Comparison of ENCODE assay signal across 1 cellular context in the genomic region with DNA sequence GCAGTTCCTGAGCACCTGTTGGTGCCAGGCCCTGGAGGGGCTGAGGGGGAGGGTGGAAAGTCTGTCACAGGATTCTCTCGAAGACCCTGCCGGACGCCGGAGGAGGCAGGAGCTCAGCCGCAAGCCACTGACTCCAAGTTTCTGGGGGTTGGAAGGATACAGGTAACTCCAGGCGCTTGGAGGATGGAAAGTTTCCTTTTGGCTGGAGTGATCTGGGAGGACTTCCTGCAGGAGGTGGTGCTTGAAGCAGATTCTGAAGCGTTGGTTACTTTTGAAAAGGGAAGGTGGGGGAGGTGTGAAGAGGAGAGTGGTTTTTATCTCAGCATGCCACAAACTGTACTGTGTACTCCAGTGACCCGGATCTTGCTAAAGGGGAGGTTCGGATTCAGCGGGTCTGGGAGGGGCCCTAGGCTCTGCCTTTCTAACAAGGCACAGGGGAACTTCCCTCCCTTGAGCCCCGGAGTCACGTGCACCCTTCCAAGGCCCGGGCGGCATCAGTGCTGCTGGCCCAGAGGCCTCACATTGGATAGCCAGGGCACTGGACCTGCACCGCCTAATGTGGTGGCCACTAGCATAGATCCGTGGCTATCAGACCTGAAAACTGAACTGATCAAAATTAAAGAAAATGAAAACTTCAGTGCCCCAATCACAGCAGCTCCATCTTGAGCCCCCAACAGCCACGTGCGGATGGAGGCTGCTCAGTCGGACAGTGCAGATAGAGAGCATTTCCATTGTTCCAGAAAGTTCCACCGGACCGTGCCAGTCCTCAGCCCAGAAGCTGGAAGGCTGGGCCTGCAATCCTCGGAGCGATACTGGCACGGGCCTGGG.
TF ChIP-seq lines count a peak whose summit lies in the region.

No MANE protein-coding gene starts in this region.

TF ChIP-seq in K562, 482 proteins besides CTCF, POLR2A, EP300 and RAD21 (continued from another document and continues in another):
- TF ChIP-seq, protein P1, sequence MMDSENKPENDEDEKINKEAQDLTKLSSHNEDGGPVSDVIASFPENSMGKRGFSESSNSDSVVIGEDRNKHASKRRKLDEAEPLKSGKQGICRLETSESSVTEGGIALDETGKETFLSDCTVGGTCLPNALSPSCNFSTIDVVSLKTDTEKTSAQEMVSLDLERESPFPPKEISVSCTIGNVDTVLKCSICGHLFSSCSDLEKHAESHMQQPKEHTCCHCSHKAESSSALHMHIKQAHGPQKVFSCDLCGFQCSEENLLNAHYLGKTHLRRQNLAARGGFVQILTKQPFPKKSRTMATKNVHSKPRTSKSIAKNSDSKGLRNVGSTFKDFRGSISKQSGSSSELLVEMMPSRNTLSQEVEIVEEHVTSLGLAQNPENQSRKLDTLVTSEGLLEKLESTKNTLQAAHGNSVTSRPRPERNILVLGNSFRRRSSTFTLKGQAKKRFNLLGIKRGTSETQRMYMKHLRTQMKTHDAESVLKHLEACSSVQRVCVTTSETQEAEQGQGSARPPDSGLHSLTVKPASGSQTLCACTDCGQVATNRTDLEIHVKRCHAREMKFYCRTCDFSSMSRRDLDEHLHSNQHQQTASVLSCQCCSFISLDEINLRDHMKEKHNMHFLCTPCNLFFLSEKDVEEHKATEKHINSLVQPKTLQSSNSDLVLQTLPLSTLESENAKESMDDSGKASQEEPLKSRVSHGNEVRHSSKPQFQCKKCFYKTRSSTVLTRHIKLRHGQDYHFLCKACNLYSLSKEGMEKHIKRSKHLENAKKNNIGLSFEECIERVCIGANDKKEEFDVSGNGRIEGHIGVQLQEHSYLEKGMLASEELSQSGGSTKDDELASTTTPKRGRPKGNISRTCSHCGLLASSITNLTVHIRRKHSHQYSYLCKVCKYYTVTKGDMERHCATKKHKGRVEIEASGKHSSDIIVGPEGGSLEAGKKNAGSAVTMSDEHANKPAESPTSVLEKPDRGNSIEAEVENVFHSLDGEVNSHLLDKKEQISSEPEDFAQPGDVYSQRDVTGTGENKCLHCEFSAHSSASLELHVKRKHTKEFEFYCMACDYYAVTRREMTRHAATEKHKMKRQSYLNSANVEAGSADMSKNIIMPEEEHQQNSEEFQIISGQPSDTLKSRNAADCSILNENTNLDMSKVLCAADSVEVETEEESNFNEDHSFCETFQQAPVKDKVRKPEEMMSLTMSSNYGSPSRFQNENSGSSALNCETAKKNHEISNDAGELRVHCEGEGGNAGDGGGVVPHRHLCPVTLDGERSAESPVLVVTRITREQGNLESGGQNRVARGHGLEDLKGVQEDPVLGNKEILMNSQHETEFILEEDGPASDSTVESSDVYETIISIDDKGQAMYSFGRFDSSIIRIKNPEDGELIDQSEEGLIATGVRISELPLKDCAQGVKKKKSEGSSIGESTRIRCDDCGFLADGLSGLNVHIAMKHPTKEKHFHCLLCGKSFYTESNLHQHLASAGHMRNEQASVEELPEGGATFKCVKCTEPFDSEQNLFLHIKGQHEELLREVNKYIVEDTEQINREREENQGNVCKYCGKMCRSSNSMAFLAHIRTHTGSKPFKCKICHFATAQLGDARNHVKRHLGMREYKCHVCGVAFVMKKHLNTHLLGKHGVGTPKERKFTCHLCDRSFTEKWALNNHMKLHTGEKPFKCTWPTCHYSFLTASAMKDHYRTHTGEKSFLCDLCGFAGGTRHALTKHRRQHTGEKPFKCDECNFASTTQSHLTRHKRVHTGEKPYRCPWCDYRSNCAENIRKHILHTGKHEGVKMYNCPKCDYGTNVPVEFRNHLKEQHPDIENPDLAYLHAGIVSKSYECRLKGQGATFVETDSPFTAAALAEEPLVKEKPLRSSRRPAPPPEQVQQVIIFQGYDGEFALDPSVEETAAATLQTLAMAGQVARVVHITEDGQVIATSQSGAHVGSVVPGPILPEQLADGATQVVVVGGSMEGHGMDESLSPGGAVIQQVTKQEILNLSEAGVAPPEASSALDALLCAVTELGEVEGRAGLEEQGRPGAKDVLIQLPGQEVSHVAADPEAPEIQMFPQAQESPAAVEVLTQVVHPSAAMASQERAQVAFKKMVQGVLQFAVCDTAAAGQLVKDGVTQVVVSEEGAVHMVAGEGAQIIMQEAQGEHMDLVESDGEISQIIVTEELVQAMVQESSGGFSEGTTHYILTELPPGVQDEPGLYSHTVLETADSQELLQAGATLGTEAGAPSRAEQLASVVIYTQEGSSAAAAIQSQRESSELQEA (IDR thresholded peaks at IDR 0.05; ENCODE audit: low read depth) = no peak
- no peak for TF ChIP-seq SIRT6 (IDR thresholded peaks at IDR 0.05; ENCODE audit: low read depth, low read length)
- TF ChIP-seq, protein P2, sequence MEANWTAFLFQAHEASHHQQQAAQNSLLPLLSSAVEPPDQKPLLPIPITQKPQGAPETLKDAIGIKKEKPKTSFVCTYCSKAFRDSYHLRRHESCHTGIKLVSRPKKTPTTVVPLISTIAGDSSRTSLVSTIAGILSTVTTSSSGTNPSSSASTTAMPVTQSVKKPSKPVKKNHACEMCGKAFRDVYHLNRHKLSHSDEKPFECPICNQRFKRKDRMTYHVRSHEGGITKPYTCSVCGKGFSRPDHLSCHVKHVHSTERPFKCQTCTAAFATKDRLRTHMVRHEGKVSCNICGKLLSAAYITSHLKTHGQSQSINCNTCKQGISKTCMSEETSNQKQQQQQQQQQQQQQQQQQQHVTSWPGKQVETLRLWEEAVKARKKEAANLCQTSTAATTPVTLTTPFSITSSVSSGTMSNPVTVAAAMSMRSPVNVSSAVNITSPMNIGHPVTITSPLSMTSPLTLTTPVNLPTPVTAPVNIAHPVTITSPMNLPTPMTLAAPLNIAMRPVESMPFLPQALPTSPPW (CRISPR knock-in tag; IDR thresholded peaks at IDR 0.05) = peak; percentile 84
- no peak for TF ChIP-seq TEAD2 (tag; IDR thresholded peaks at IDR 0.05)
- no peak for TF ChIP-seq SIX5 (IDR thresholded peaks at IDR 0.05; ENCODE audit: borderline replicate concordance in 1 of 2, insufficient read depth in 1 of 2, low read depth in 1 of 2, low read length in 2 of 2)
- no peak for TF ChIP-seq ZNF3 (CRISPR knock-in tag; IDR thresholded peaks at IDR 0.05)
- TF ChIP-seq, protein P3, sequence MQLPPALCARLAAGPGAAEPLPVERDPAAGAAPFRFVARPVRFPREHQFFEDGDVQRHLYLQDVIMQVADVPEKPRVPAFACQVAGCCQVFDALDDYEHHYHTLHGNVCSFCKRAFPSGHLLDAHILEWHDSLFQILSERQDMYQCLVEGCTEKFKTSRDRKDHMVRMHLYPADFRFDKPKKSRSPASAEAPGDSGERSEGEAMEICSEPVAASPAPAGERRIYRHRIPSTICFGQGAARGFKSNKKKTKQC (CRISPR knock-in tag; IDR thresholded peaks at IDR 0.05) = no peak
- no peak for TF ChIP-seq NCOA6 (IDR thresholded peaks at IDR 0.05)
- peak; percentile 17; the same call in 1 of the 2 replicates for TF ChIP-seq ZNF311 (CRISPR knock-in tag; IDR thresholded peaks at IDR 0.05)
- peak; percentile 50 for TF ChIP-seq HMGN3 (IDR thresholded peaks at IDR 0.05; ENCODE audit: borderline replicate concordance, extremely low read depth, insufficient read length, low read depth, low read length)
- TF ChIP-seq HDAC2 (IDR thresholded peaks at IDR 0.05) = peak; percentile 95
- TF ChIP-seq, protein P4, sequence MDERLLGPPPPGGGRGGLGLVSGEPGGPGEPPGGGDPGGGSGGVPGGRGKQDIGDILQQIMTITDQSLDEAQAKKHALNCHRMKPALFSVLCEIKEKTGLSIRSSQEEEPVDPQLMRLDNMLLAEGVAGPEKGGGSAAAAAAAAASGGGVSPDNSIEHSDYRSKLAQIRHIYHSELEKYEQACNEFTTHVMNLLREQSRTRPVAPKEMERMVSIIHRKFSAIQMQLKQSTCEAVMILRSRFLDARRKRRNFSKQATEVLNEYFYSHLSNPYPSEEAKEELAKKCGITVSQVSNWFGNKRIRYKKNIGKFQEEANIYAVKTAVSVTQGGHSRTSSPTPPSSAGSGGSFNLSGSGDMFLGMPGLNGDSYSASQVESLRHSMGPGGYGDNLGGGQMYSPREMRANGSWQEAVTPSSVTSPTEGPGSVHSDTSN (CRISPR knock-in tag; IDR thresholded peaks at IDR 0.05; ENCODE audit: low read depth) = no peak
- TF ChIP-seq, protein P4 (tag; conservative IDR thresholded peaks at IDR 0.05; ENCODE audit: low read depth) = peak; percentile 7; the same call in 1 of the 2 replicates
- no peak for TF ChIP-seq ZNF830 (CRISPR knock-in tag; IDR thresholded peaks at IDR 0.05)
- no peak for TF ChIP-seq SETDB1 (IDR thresholded peaks at IDR 0.05; ENCODE audit: low read length)
- no peak for TF ChIP-seq NR2F6 (CRISPR knock-in tag; IDR thresholded peaks at IDR 0.05)
- no peak for TF ChIP-seq ZNF561 (CRISPR knock-in tag; conservative IDR thresholded peaks at IDR 0.05)
- TF ChIP-seq CCAR2 (IDR thresholded peaks at IDR 0.05; ENCODE audit: low read depth, low read length) = 0 out of 2 replicates have a peak, but pooled peaks have one; percentile 74
- no peak for TF ChIP-seq KAT8 (IDR thresholded peaks at IDR 0.05; ENCODE audit: low read depth)
- TF ChIP-seq JUND (IDR thresholded peaks at IDR 0.05; ENCODE audit: borderline replicate concordance, low read depth, low read length) = peak; percentile 64; the same call in 1 of the 2 replicates
- peak; percentile 59; the same call in 1 of the 3 replicates for TF ChIP-seq JUND (tag; IDR thresholded peaks at IDR 0.05; ENCODE audit: borderline replicate concordance, low read depth, low read length)
- TF ChIP-seq, protein P5, sequence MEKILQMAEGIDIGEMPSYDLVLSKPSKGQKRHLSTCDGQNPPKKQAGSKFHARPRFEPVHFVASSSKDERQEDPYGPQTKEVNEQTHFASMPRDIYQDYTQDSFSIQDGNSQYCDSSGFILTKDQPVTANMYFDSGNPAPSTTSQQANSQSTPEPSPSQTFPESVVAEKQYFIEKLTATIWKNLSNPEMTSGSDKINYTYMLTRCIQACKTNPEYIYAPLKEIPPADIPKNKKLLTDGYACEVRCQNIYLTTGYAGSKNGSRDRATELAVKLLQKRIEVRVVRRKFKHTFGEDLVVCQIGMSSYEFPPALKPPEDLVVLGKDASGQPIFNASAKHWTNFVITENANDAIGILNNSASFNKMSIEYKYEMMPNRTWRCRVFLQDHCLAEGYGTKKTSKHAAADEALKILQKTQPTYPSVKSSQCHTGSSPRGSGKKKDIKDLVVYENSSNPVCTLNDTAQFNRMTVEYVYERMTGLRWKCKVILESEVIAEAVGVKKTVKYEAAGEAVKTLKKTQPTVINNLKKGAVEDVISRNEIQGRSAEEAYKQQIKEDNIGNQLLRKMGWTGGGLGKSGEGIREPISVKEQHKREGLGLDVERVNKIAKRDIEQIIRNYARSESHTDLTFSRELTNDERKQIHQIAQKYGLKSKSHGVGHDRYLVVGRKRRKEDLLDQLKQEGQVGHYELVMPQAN (IDR thresholded peaks at IDR 0.05; ENCODE audit: borderline replicate concordance) = 0 out of 2 replicates have a peak, but pooled peaks have one; percentile 27
- TF ChIP-seq, protein P6, sequence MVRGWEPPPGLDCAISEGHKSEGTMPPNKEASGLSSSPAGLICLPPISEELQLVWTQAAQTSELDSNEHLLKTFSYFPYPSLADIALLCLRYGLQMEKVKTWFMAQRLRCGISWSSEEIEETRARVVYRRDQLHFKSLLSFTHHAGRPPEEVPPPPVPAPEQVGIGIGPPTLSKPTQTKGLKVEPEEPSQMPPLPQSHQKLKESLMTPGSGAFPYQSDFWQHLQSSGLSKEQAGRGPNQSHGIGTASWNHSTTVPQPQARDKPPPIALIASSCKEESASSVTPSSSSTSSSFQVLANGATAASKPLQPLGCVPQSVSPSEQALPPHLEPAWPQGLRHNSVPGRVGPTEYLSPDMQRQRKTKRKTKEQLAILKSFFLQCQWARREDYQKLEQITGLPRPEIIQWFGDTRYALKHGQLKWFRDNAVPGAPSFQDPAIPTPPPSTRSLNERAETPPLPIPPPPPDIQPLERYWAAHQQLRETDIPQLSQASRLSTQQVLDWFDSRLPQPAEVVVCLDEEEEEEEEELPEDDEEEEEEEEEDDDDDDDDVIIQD (CRISPR knock-in tag; IDR thresholded peaks at IDR 0.05) = no peak
- no peak for TF ChIP-seq TGIF2 (CRISPR knock-in tag; IDR thresholded peaks at IDR 0.05)
- TF ChIP-seq, protein P7, sequence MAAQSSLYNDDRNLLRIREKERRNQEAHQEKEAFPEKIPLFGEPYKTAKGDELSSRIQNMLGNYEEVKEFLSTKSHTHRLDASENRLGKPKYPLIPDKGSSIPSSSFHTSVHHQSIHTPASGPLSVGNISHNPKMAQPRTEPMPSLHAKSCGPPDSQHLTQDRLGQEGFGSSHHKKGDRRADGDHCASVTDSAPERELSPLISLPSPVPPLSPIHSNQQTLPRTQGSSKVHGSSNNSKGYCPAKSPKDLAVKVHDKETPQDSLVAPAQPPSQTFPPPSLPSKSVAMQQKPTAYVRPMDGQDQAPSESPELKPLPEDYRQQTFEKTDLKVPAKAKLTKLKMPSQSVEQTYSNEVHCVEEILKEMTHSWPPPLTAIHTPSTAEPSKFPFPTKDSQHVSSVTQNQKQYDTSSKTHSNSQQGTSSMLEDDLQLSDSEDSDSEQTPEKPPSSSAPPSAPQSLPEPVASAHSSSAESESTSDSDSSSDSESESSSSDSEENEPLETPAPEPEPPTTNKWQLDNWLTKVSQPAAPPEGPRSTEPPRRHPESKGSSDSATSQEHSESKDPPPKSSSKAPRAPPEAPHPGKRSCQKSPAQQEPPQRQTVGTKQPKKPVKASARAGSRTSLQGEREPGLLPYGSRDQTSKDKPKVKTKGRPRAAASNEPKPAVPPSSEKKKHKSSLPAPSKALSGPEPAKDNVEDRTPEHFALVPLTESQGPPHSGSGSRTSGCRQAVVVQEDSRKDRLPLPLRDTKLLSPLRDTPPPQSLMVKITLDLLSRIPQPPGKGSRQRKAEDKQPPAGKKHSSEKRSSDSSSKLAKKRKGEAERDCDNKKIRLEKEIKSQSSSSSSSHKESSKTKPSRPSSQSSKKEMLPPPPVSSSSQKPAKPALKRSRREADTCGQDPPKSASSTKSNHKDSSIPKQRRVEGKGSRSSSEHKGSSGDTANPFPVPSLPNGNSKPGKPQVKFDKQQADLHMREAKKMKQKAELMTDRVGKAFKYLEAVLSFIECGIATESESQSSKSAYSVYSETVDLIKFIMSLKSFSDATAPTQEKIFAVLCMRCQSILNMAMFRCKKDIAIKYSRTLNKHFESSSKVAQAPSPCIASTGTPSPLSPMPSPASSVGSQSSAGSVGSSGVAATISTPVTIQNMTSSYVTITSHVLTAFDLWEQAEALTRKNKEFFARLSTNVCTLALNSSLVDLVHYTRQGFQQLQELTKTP (IDR thresholded peaks at IDR 0.05; ENCODE audit: low read depth in 1 of 2, partially characterized antibody in 2 of 2) = peak in 1 of 2 experiments; percentile 58
- peak in 1 of 2 experiments; percentile 90; a peak in 2 of 4 replicates for TF ChIP-seq HDAC1 (IDR thresholded peaks at IDR 0.05)
- no peak for TF ChIP-seq CBX5 (IDR thresholded peaks at IDR 0.05; ENCODE audit: borderline replicate concordance, low read depth)
